8 cellular contexts compared by ENCODE assay signal in genomic region chr6:3231213-3232016, GRCh38. TPM values are rescaled to one million over a fixed set of nuclear protein-coding genes. Genes with fewer than 3 reads are reported as not detected.
DNase-seq lines count a peak whose midpoint lies in the region; ATAC-seq and TF ChIP-seq lines count a peak whose summit lies in the region.

No MANE protein-coding gene starts in this region.

- H3K4me1 Mint-ChIP-seq in WTC11 (peaks cover 51% of the 10 kb centered on the region), neural crest cell (peaks cover 63% of the 10 kb centered on the region)

- POLR2A ChIA-PET in WTC11 (lab: Charles Lee): interaction anchor here (0.6 to 3.1 kb wide), 3 partner anchors 22 to 73 kb away, joined by 3 to 24 read pairs (median 4); partner anchors contain the start of gene TUBB2A

- H3K9me3 Mint-ChIP-seq in WTC11 (no peaks in the 10 kb centered on the region), neural crest cell (no peaks in the 10 kb centered on the region)

- TF ChIP-seq CTCF in WTC11 (IDR thresholded peaks at IDR 0.05) (no peak), neural crest cell (conservative IDR thresholded peaks at IDR 0.05) (no peak)

- H3K4me3 Mint-ChIP-seq in WTC11 (peak overlapping the region; percentile 89), neural crest cell (peak overlapping the region; percentile 97)

- peak; percentile 10 for ATAC-seq in WTC11
- no peak for ATAC-seq in HG02840 (IDR thresholded peaks at IDR 0.05; ENCODE audit: low FRiP score, unreplicated experiment)
- no peak for ATAC-seq in GM21786 (IDR thresholded peaks at IDR 0.05; ENCODE audit: unreplicated experiment)

- peak; percentile 87 for DNase-seq in COLO668 (lab: John Stamatoyannopoulos, UW; ENCODE audit: unreplicated experiment)
- DNase-seq in NCI-H1417 (lab: John Stamatoyannopoulos, UW): peak; percentile 91 to 96 (median 96)
- DNase-seq in WTC11 (ENCODE audit: low spot score): peak; percentile 70
- peak; percentile 84 for DNase-seq in globus pallidus (ENCODE audit: low spot score)
- DNase-seq in neural crest cell (ENCODE audit: low read depth, low spot score): peak; percentile 76
- no peak for DNase-seq in GM19238 (ENCODE audit: insufficient read length, low spot score)

- H3K36me3 Mint-ChIP-seq in WTC11: 0 out of 2 replicates have a peak, but pooled peaks cover 2% of the 10 kb centered on the region
- H3K36me3 Mint-ChIP-seq in neural crest cell (ENCODE audit: low read depth): peaks cover 3% of the 10 kb centered on the region

- H3K27me3 Mint-ChIP-seq in WTC11 (ENCODE audit: low read depth): peaks cover 23% of the 10 kb centered on the region
- H3K27me3 Mint-ChIP-seq in neural crest cell (ENCODE audit: low read depth): peaks cover 23% of the 10 kb centered on the region

- H3K27ac Mint-ChIP-seq in WTC11: peak overlapping the region; percentile 46
- H3K27ac Mint-ChIP-seq in neural crest cell (ENCODE audit: unreplicated experiment): peak overlapping the region; percentile 89

- CTCF ChIA-PET in WTC11 (lab: Charles Lee): interaction anchor here (0.8 to 5.2 kb wide), 8 partner anchors 9 to 74 kb away, joined by 3 to 65 read pairs (median 6); partner anchors contain the start of genes PSMG4 and TUBB2A

TF ChIP-seq in WTC11, 78 proteins besides CTCF, POLR2A, EP300 and RAD21 (continues in another document):
- TF ChIP-seq TEAD1 (CRISPR knock-in tag; IDR thresholded peaks at IDR 0.05) (peak; percentile 75; the same call in 1 of the 2 replicates), RELA (CRISPR knock-in tag; IDR thresholded peaks at IDR 0.05; ENCODE audit: borderline replicate concordance) (no peak), IRF2 (CRISPR knock-in tag; IDR thresholded peaks at IDR 0.05; ENCODE audit: borderline replicate concordance, low read depth) (no peak), HMGA2 (CRISPR knock-in tag; IDR thresholded peaks at IDR 0.05) (no peak), NR1H2 (CRISPR knock-in tag; IDR thresholded peaks at IDR 0.05) (no peak), FOXP1 (CRISPR knock-in tag; IDR thresholded peaks at IDR 0.05; ENCODE audit: borderline replicate concordance) (peak; percentile 56; the same call in 1 of the 2 replicates), ZBTB21 (CRISPR knock-in tag; IDR thresholded peaks at IDR 0.05; ENCODE audit: borderline replicate concordance) (no peak), ZNF671 (CRISPR knock-in tag; IDR thresholded peaks at IDR 0.05) (no peak), ZNF219 (CRISPR knock-in tag; IDR thresholded peaks at IDR 0.05; ENCODE audit: borderline replicate concordance) (no peak), ETV6 (CRISPR knock-in tag; IDR thresholded peaks at IDR 0.05) (0 out of 2 replicates have a peak, but pooled peaks have one; percentile 49)
- TF ChIP-seq, protein P1, sequence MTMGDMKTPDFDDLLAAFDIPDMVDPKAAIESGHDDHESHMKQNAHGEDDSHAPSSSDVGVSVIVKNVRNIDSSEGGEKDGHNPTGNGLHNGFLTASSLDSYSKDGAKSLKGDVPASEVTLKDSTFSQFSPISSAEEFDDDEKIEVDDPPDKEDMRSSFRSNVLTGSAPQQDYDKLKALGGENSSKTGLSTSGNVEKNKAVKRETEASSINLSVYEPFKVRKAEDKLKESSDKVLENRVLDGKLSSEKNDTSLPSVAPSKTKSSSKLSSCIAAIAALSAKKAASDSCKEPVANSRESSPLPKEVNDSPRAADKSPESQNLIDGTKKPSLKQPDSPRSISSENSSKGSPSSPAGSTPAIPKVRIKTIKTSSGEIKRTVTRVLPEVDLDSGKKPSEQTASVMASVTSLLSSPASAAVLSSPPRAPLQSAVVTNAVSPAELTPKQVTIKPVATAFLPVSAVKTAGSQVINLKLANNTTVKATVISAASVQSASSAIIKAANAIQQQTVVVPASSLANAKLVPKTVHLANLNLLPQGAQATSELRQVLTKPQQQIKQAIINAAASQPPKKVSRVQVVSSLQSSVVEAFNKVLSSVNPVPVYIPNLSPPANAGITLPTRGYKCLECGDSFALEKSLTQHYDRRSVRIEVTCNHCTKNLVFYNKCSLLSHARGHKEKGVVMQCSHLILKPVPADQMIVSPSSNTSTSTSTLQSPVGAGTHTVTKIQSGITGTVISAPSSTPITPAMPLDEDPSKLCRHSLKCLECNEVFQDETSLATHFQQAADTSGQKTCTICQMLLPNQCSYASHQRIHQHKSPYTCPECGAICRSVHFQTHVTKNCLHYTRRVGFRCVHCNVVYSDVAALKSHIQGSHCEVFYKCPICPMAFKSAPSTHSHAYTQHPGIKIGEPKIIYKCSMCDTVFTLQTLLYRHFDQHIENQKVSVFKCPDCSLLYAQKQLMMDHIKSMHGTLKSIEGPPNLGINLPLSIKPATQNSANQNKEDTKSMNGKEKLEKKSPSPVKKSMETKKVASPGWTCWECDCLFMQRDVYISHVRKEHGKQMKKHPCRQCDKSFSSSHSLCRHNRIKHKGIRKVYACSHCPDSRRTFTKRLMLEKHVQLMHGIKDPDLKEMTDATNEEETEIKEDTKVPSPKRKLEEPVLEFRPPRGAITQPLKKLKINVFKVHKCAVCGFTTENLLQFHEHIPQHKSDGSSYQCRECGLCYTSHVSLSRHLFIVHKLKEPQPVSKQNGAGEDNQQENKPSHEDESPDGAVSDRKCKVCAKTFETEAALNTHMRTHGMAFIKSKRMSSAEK (CRISPR knock-in tag; IDR thresholded peaks at IDR 0.05; ENCODE audit: borderline replicate concordance): no peak
- TF ChIP-seq, protein P2, sequence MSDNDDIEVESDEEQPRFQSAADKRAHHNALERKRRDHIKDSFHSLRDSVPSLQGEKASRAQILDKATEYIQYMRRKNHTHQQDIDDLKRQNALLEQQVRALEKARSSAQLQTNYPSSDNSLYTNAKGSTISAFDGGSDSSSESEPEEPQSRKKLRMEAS (CRISPR knock-in tag; IDR thresholded peaks at IDR 0.05): peak; percentile 69
- TF ChIP-seq, protein P3, sequence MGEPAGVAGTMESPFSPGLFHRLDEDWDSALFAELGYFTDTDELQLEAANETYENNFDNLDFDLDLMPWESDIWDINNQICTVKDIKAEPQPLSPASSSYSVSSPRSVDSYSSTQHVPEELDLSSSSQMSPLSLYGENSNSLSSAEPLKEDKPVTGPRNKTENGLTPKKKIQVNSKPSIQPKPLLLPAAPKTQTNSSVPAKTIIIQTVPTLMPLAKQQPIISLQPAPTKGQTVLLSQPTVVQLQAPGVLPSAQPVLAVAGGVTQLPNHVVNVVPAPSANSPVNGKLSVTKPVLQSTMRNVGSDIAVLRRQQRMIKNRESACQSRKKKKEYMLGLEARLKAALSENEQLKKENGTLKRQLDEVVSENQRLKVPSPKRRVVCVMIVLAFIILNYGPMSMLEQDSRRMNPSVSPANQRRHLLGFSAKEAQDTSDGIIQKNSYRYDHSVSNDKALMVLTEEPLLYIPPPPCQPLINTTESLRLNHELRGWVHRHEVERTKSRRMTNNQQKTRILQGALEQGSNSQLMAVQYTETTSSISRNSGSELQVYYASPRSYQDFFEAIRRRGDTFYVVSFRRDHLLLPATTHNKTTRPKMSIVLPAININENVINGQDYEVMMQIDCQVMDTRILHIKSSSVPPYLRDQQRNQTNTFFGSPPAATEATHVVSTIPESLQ (CRISPR knock-in tag; IDR thresholded peaks at IDR 0.05): no peak
- TF ChIP-seq, protein P4, sequence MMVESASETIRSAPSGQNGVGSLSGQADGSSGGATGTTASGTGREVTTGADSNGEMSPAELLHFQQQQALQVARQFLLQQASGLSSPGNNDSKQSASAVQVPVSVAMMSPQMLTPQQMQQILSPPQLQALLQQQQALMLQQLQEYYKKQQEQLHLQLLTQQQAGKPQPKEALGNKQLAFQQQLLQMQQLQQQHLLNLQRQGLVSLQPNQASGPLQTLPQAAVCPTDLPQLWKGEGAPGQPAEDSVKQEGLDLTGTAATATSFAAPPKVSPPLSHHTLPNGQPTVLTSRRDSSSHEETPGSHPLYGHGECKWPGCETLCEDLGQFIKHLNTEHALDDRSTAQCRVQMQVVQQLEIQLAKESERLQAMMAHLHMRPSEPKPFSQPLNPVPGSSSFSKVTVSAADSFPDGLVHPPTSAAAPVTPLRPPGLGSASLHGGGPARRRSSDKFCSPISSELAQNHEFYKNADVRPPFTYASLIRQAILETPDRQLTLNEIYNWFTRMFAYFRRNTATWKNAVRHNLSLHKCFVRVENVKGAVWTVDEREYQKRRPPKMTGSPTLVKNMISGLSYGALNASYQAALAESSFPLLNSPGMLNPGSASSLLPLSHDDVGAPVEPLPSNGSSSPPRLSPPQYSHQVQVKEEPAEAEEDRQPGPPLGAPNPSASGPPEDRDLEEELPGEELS (CRISPR knock-in tag; IDR thresholded peaks at IDR 0.05): peak; percentile 65; the same call in 1 of the 2 replicates
- TF ChIP-seq, protein P5, sequence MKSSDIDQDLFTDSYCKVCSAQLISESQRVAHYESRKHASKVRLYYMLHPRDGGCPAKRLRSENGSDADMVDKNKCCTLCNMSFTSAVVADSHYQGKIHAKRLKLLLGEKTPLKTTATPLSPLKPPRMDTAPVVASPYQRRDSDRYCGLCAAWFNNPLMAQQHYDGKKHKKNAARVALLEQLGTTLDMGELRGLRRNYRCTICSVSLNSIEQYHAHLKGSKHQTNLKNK (CRISPR knock-in tag; IDR thresholded peaks at IDR 0.05): no peak

RNA-seq across cellular contexts. Expression of gene TUBB2B, which starts 4.0 kb away (rescaled TPM):
- total RNA-seq in WTC11 (2021): 591 to 627 TPM (median 616 TPM) in 3 replicates
- total RNA-seq in neural crest cell: 655 and 665 TPM in 2 replicates

RNA-seq across cellular contexts. Expression of gene PSMG4, which starts 27.3 kb away (rescaled TPM):
- total RNA-seq in WTC11 (2021) (30.2 to 38.2 TPM (median 32.5 TPM) in 3 replicates), neural crest cell (26.3 and 27.9 TPM in 2 replicates)
